In the genomic region with DNA sequence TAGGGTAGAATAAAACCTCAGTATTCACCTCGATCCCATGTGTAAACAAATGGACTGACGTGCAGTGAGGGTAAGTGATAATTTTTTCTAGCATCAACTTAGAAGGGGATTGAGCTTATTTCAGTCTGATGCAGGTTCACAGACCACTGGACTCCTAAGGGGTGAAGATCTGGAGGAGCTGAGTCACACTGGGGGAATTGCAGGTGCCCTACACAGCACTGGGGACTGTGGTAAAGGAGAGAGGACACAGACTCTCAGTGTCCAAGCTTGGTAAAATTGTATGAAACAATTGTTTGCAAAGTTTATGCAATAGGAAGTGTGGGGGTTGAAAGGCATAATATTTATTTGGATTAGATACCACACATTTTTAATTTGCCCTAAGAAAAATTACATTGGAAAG, we compare ENCODE assay signal across 31 cellular contexts.
"Had no signal": no experiment of that assay in that cellular context is flagged by ENCODE, and none has a peak within 500 bp of the region (broad histone marks: within the 10 kb centered on the region; RNA-seq: fewer than 3 reads in every experiment).

No MANE protein-coding gene starts in this region.

- ATAC-seq: activated CD8-positive, alpha-beta memory T cell treated with anti-CD3 and anti-CD28 coated beads, Interleukin-2, amount 10 ng/mL, durations not matched to agents 7 days and 5 days; activated naive CD8-positive, alpha-beta T cell treated with anti-CD3 and anti-CD28 coated beads, Interleukin-2, amount 50 U/mL, for 24 hours; PC-3 had no signal

- H3K27me3 ChIP-seq: brain microvascular endothelial cell, cardiac muscle cell, Peyer's patch had no signal

- H3K4me3 Mint-ChIP-seq: activated CD4-positive, alpha-beta memory T cell treated with anti-CD3 and anti-CD28 coated beads, Interleukin-2, amount 10 ng/mL, durations not matched to agents 7 days and 5 days; activated CD8-positive, alpha-beta memory T cell treated with anti-CD3 and anti-CD28 coated beads, Interleukin-2, amount 10 ng/mL, durations not matched to agents 7 days and 5 days; activated naive CD4-positive, alpha-beta T cell treated with anti-CD3 and anti-CD28 coated beads, Interleukin-2, amount 10 ng/mL, durations not matched to agents 7 days and 5 days; activated naive CD8-positive, alpha-beta T cell; activated naive CD8-positive, alpha-beta T cell treated with anti-CD3 and anti-CD28 coated beads, Interleukin-2, amount 50 U/mL, for 24 hours; central memory CD8-positive, alpha-beta T cell had no signal

- H3K4me1 ChIP-seq: Peyer's patch had no signal

- H3K27ac Mint-ChIP-seq: activated CD4-positive, alpha-beta memory T cell treated with anti-CD3 and anti-CD28 coated beads, Interleukin-2, amount 10 ng/mL, durations not matched to agents 7 days and 5 days; activated CD8-positive, alpha-beta memory T cell treated with anti-CD3 and anti-CD28 coated beads, Interleukin-2, amount 10 ng/mL, durations not matched to agents 7 days and 5 days; activated naive CD4-positive, alpha-beta T cell treated with anti-CD3 and anti-CD28 coated beads, Interleukin-2, amount 10 ng/mL, durations not matched to agents 7 days and 5 days; activated naive CD8-positive, alpha-beta T cell; activated naive CD8-positive, alpha-beta T cell treated with anti-CD3 and anti-CD28 coated beads, Interleukin-2, amount 50 U/mL, for 24 hours had no signal

- DNase-seq: activated CD4-positive, alpha-beta memory T cell treated with anti-CD3 and anti-CD28 coated beads, Interleukin-2, amount 10 ng/mL, durations not matched to agents 7 days and 5 days; activated CD4-positive, alpha-beta T cell treated with anti-CD3 and anti-CD28 coated beads for 1 hour; activated CD4-positive, alpha-beta T cell treated with anti-CD3 and anti-CD28 coated beads for 48 hours; activated CD4-positive, CD25-positive, alpha-beta regulatory T cell; activated CD8-positive, alpha-beta memory T cell treated with anti-CD3 and anti-CD28 coated beads for 24 hours; activated CD8-positive, alpha-beta memory T cell treated with anti-CD3 and anti-CD28 coated beads, Interleukin-2, amount 10 ng/mL, durations not matched to agents 7 days and 5 days; activated CD8-positive, alpha-beta memory T cell treated with anti-CD3 and anti-CD28 coated beads, Interleukin-2, amount 50 U/mL, for 48 hours; activated effector memory CD4-positive, alpha-beta T cell treated with Interleukin-2 at 50 U/mL for 16 hours; activated naive CD4-positive, alpha-beta T cell treated with anti-CD3 and anti-CD28 coated beads, Interleukin-2, amount 10 ng/mL, durations not matched to agents 7 days and 5 days; activated naive CD8-positive, alpha-beta T cell treated with anti-CD3 and anti-CD28 coated beads, Interleukin-2, amount 50 U/mL, for 24 hours; activated T-cell treated with anti-CD3 and anti-CD28 coated beads, Interleukin-2, amount 50 U/mL, for 48 hours; anterior cingulate cortex; brain microvascular endothelial cell; NCI-H1105; NCI-H1417 treated with DMSO at 0.1 percent for 48 hours; NCI-H1930; NCI-H2081 treated with DMSO at 0.1 percent for 48 hours; NCI-H345; NCI-H524 treated with DMSO at 0.1 percent for 48 hours; NCI-H748 treated with DMSO at 0.1 percent for 48 hours; NK-92 treated with Interleukin-12 subunit alpha and Interleukin-12 subunit beta, amount 100 ng/mL, for 24 hours; PC-3; Peyer's patch; RPMI8226; SIG-M5; SW 1271; T1000; WERI-Rb-1 had no signal

- H3K9me3 ChIP-seq: Peyer's patch had no signal

- H3K36me3 Mint-ChIP-seq: activated CD8-positive, alpha-beta memory T cell treated with anti-CD3 and anti-CD28 coated beads, Interleukin-2, amount 10 ng/mL, durations not matched to agents 7 days and 5 days; activated naive CD4-positive, alpha-beta T cell treated with anti-CD3 and anti-CD28 coated beads, Interleukin-2, amount 10 ng/mL, durations not matched to agents 7 days and 5 days; activated naive CD8-positive, alpha-beta T cell had no signal

- H3K27ac ChIP-seq: brain microvascular endothelial cell, cardiac muscle cell, Peyer's patch, WERI-Rb-1 had no signal

- H3K36me3 ChIP-seq: brain microvascular endothelial cell, cardiac muscle cell, Peyer's patch, WERI-Rb-1 had no signal

- H3K4me3 ChIP-seq: cardiac muscle cell, Peyer's patch had no signal

- H3K4me1 Mint-ChIP-seq: activated CD4-positive, alpha-beta memory T cell treated with anti-CD3 and anti-CD28 coated beads, Interleukin-2, amount 10 ng/mL, durations not matched to agents 7 days and 5 days; activated CD8-positive, alpha-beta memory T cell treated with anti-CD3 and anti-CD28 coated beads, Interleukin-2, amount 10 ng/mL, durations not matched to agents 7 days and 5 days; activated naive CD4-positive, alpha-beta T cell treated with anti-CD3 and anti-CD28 coated beads, Interleukin-2, amount 10 ng/mL, durations not matched to agents 7 days and 5 days; activated naive CD8-positive, alpha-beta T cell treated with anti-CD3 and anti-CD28 coated beads, Interleukin-2, amount 50 U/mL, for 24 hours; central memory CD8-positive, alpha-beta T cell had no signal

- H3K27me3 Mint-ChIP-seq: activated CD4-positive, alpha-beta memory T cell treated with anti-CD3 and anti-CD28 coated beads, Interleukin-2, amount 10 ng/mL, durations not matched to agents 7 days and 5 days; activated CD8-positive, alpha-beta memory T cell treated with anti-CD3 and anti-CD28 coated beads, Interleukin-2, amount 10 ng/mL, durations not matched to agents 7 days and 5 days; activated naive CD4-positive, alpha-beta T cell treated with anti-CD3 and anti-CD28 coated beads, Interleukin-2, amount 10 ng/mL, durations not matched to agents 7 days and 5 days; activated naive CD8-positive, alpha-beta T cell; activated naive CD8-positive, alpha-beta T cell treated with anti-CD3 and anti-CD28 coated beads, Interleukin-2, amount 50 U/mL, for 24 hours; central memory CD8-positive, alpha-beta T cell had no signal
